In genomic region chr1:225824522-225824921, GRCh38 we compare ENCODE assay signal across 1 cellular context.
TF ChIP-seq lines count a peak whose summit lies in the region.

No MANE protein-coding gene starts in this region.

TF ChIP-seq in HepG2, 621 proteins besides CTCF, POLR2A, EP300 and RAD21 (continued from another document):
- TF ChIP-seq MIER3 (CRISPR knock-in tag; IDR thresholded peaks at IDR 0.05; ENCODE audit: borderline replicate concordance) (no peak), HNRNPUL1 (IDR thresholded peaks at IDR 0.05; ENCODE audit: low read depth, low read length) (no peak), ZNF138 (CRISPR knock-in tag; IDR thresholded peaks at IDR 0.05; ENCODE audit: low read depth) (no peak), ZIK1 (CRISPR knock-in tag; IDR thresholded peaks at IDR 0.05; ENCODE audit: borderline replicate concordance, low read depth) (no peak), ZFAT (CRISPR knock-in tag; conservative IDR thresholded peaks at IDR 0.05) (no peak)
